Comparison of ENCODE assay signal across 25 cellular contexts in genomic region chr2:241645915-241646250, GRCh38. TPM values are rescaled to one million over a fixed set of nuclear protein-coding genes. Genes with fewer than 3 reads are reported as not detected.
DNase-seq lines count a peak whose midpoint lies in the region; ATAC-seq, FAIRE-seq and TF ChIP-seq lines count a peak whose summit lies in the region.
"Had no signal": no experiment of that assay in that cellular context is flagged by ENCODE, and none has a peak within 500 bp of the region (broad histone marks: within the 10 kb centered on the region; RNA-seq: fewer than 3 reads in every experiment).

No MANE protein-coding gene starts in this region.

- no peaks in the 10 kb centered on the region for H3K9me1 ChIP-seq in endothelial cell of umbilical vein (replicated peaks; ENCODE audit: control insufficient read depth, extremely low read depth, insufficient read depth, low read length)

- no peaks in the 10 kb centered on the region for H3K27me3 Mint-ChIP-seq in nephron progenitor cell (ENCODE audit: low read depth, poor library complexity)
- no peaks in the 10 kb centered on the region for H3K27me3 Mint-ChIP-seq in progenitor cell of endocrine pancreas
- H3K27me3 Mint-ChIP-seq: B cell; CD4-positive, CD25-positive, alpha-beta regulatory T cell had no signal

- H3K27me3 ChIP-seq in left ventricle myocardium inferior (ENCODE audit: low read depth), result no peaks in the 10 kb centered on the region
- H3K27me3 ChIP-seq in endothelial cell of umbilical vein (ENCODE audit: control insufficient read depth in 2 of 2, insufficient read depth in 2 of 2, low read length in 2 of 2), result no peaks in the 10 kb centered on the region
- H3K27me3 ChIP-seq: BLaER1 had no signal

- H3K4me1 ChIP-seq in left ventricle myocardium inferior, result peaks cover 73% of the 10 kb centered on the region
- no peaks in the 10 kb centered on the region for H3K4me1 ChIP-seq in endothelial cell of umbilical vein (ENCODE audit: control insufficient read depth, extremely low read depth, insufficient read depth, low read length)
- H3K4me1 ChIP-seq: Caco-2 had no signal

- DNase-seq in Right ventricle myocardium inferior (ENCODE audit: missing footprints) (peak; percentile 55), left ventricle myocardium inferior (no peak), endothelial cell of umbilical vein (ENCODE audit: low read depth, low spot score) (no peak), nephron progenitor cell (no peak), progenitor cell of endocrine pancreas (ENCODE audit: low spot score, unreplicated experiment) (no peak)
- DNase-seq in activated naive CD4-positive, alpha-beta T cell treated with anti-CD3 and anti-CD28 coated beads, Interleukin-2, amount 50 U/mL, for 16 hours, result no peak
- DNase-seq: Caco-2; CD4-positive, CD25-positive, alpha-beta regulatory T cell; CD8-positive, alpha-beta T cell; DMS153; DND-41; GM23248; H7; HCEC 1CT had no signal

- intact Hi-C loops in Right ventricle myocardium inferior (cut with DNase I), result no loop called here
- intact Hi-C loops in left ventricle myocardium inferior (cut with micrococcal nuclease), result no loop called here
- intact Hi-C loops in endothelial cell of umbilical vein (cut with micrococcal nuclease), result no loop called here

- H3K36me3 ChIP-seq in left ventricle myocardium inferior, result peaks cover under 1% of the 10 kb centered on the region
- no peaks in the 10 kb centered on the region for H3K36me3 ChIP-seq in endothelial cell of umbilical vein (ENCODE audit: control insufficient read depth in 2 of 2, extremely low read depth in 1 of 2, insufficient read depth in 2 of 2, low read length in 2 of 2)

- no peaks in the 10 kb centered on the region for H3K9me3 Mint-ChIP-seq in nephron progenitor cell
- H3K9me3 Mint-ChIP-seq in progenitor cell of endocrine pancreas (ENCODE audit: low read depth), result no peaks in the 10 kb centered on the region
- H3K9me3 Mint-ChIP-seq: CD4-positive, CD25-positive, alpha-beta regulatory T cell; CD8-positive, alpha-beta T cell had no signal

- H2AFZ ChIP-seq in endothelial cell of umbilical vein (ENCODE audit: low read depth, low read length), result no peak overlapping the region
- H2AFZ ChIP-seq: GM23248 had no signal

- H4K20me1 ChIP-seq in endothelial cell of umbilical vein (replicated peaks; ENCODE audit: control insufficient read depth, extremely low read depth, insufficient read depth, low read length), result no peaks in the 10 kb centered on the region

- BruUV-seq in endothelial cell of umbilical vein (replicated peaks; lab: Mats Ljungman, UMichigan), result no TSS peak

- no peak overlapping the region for H3K27ac ChIP-seq in left ventricle myocardium inferior (replicated peaks)
- H3K27ac ChIP-seq in endothelial cell of umbilical vein (ENCODE audit: insufficient read depth, low read depth, low read length), result no peak overlapping the region
- H3K27ac ChIP-seq: 22Rv1, BLaER1, C4-2B, GM23248 had no signal

- ATAC-seq in Right ventricle myocardium inferior, result no peak
- ATAC-seq in GM18498 (IDR thresholded peaks at IDR 0.05; ENCODE audit: unreplicated experiment), result no peak
- no peak for ATAC-seq in HG03460 (IDR thresholded peaks at IDR 0.05; ENCODE audit: unreplicated experiment)
- ATAC-seq: CD8-positive, alpha-beta T cell had no signal

- TF ChIP-seq POLR2A in endothelial cell of umbilical vein (IDR thresholded peaks at IDR 0.05; ENCODE audit: low read depth, low read length), result no peak

- peaks cover 7% of the 10 kb centered on the region for H3K36me3 Mint-ChIP-seq in nephron progenitor cell (ENCODE audit: low read depth)
- peaks cover 2% of the 10 kb centered on the region for H3K36me3 Mint-ChIP-seq in progenitor cell of endocrine pancreas (ENCODE audit: insufficient read depth)

- CTCF ChIA-PET in endothelial cell of umbilical vein (lab: Charles Lee), result no interaction called here

- H3K79me2 ChIP-seq in endothelial cell of umbilical vein (ENCODE audit: control insufficient read depth, insufficient read depth, low read length), result peaks cover 67% of the 10 kb centered on the region

- H3K4me3 Mint-ChIP-seq in nephron progenitor cell (no peak overlapping the region), progenitor cell of endocrine pancreas (ENCODE audit: low read depth) (no peak overlapping the region)
- H3K4me3 Mint-ChIP-seq: B cell; CD4-positive, CD25-positive, alpha-beta regulatory T cell; CD8-positive, alpha-beta T cell had no signal

- POLR2A ChIA-PET in endothelial cell of umbilical vein (lab: Charles Lee), result no interaction called here

- peak; percentile 15 for FAIRE-seq in endothelial cell of umbilical vein (lab: Jason Lieb, UNC)
- FAIRE-seq: A204.1, G401.6, GM12892, GM19239, H1 had no signal

- H3K4me2 ChIP-seq in endothelial cell of umbilical vein (ENCODE audit: insufficient read depth, low read length), result no peak overlapping the region
- H3K4me2 ChIP-seq: BLaER1 had no signal

- H3K9me3 ChIP-seq in left ventricle myocardium inferior (replicated peaks) (no peaks in the 10 kb centered on the region), endothelial cell of umbilical vein (replicated peaks; ENCODE audit: control insufficient read depth, insufficient read depth, low read length) (no peaks in the 10 kb centered on the region)
- H3K9me3 ChIP-seq: BLaER1, Caco-2 had no signal

- TF ChIP-seq CTCF in left ventricle myocardium inferior (IDR thresholded peaks at IDR 0.05; ENCODE audit: borderline replicate concordance) (no peak), endothelial cell of umbilical vein (IDR thresholded peaks at IDR 0.05; ENCODE audit: extremely low read depth in 1 of 2, insufficient read depth in 1 of 2, low read depth in 1 of 2, low read length in 2 of 2) (no peak), nephron progenitor cell (IDR thresholded peaks at IDR 0.05) (no peak), progenitor cell of endocrine pancreas (IDR thresholded peaks at IDR 0.05; ENCODE audit: unreplicated experiment) (no peak)

- H3K4me3 ChIP-seq in left ventricle myocardium inferior (no peak overlapping the region), endothelial cell of umbilical vein (replicated peaks in 1 of 3; ENCODE audit: insufficient read depth in 1 of 3, low read depth in 1 of 3, low read length in 3 of 3) (no peak overlapping the region)
- H3K4me3 ChIP-seq: BLaER1, GM23248 had no signal

- dilution Hi-C loops in endothelial cell of umbilical vein (cut with MboI; ENCODE audit: extremely low pct_ligation_motif_present, low sequenced_read_pairs), result no loop called here

- H3K4me1 Mint-ChIP-seq in nephron progenitor cell (peaks cover 25% of the 10 kb centered on the region), progenitor cell of endocrine pancreas (ENCODE audit: low read depth) (peaks cover 5% of the 10 kb centered on the region)

- H3K27ac Mint-ChIP-seq in nephron progenitor cell (peak overlapping the region; percentile 26), progenitor cell of endocrine pancreas (peak overlapping the region; percentile 88)
- H3K27ac Mint-ChIP-seq: B cell; CD8-positive, alpha-beta T cell had no signal

- no peak overlapping the region for H3K9ac ChIP-seq in endothelial cell of umbilical vein (replicated peaks; ENCODE audit: extremely low read depth, insufficient read depth, low read length)
- H3K9ac ChIP-seq: BLaER1, GM23248 had no signal

RNA-seq across cellular contexts. Expression of gene ATG4B, which starts 8.4 kb away (rescaled TPM):
- 43.3 TPM for total RNA-seq in Right ventricle myocardium inferior
- total RNA-seq in left ventricle myocardium inferior, result 39.9 TPM
- 83.6 and 85.6 TPM in 2 replicates for total RNA-seq in endothelial cell of umbilical vein
- polyA plus RNA-seq in endothelial cell of umbilical vein, result 113 and 142 TPM in 2 replicates
- polyA plus RNA-seq in endothelial cell of umbilical vein (2011; cell fraction: cytosol; rRNA removed), result 91.3 and 94.0 TPM in 2 replicates
- 287 and 314 TPM in 2 replicates for polyA plus RNA-seq in endothelial cell of umbilical vein (2011; cell fraction: nucleus; rRNA removed)
- polyA plus RNA-seq in endothelial cell of umbilical vein (2012), result 77.3 and 139 TPM in 2 replicates
- polyA minus RNA-seq in endothelial cell of umbilical vein, result 124 and 157 TPM in 2 replicates
- 36.5 TPM for polyA minus RNA-seq in endothelial cell of umbilical vein (2011; cell fraction: cytosol; rRNA and poly(A)+ RNA removed)
- polyA minus RNA-seq in endothelial cell of umbilical vein (2011; cell fraction: nucleus; rRNA and poly(A)+ RNA removed), result 85.8 and 105 TPM in 2 replicates
- total RNA-seq in progenitor cell of endocrine pancreas, result 142 and 143 TPM in 2 replicates

RNA-seq across cellular contexts. Expression of gene THAP4, which starts 8.9 kb away (rescaled TPM):
- total RNA-seq in Right ventricle myocardium inferior (83.2 TPM), left ventricle myocardium inferior (68.8 TPM), endothelial cell of umbilical vein (47.4 and 49.0 TPM in 2 replicates), progenitor cell of endocrine pancreas (55.8 and 61.0 TPM in 2 replicates)
- polyA plus RNA-seq in endothelial cell of umbilical vein, result 45.4 and 51.2 TPM in 2 replicates
- polyA plus RNA-seq in endothelial cell of umbilical vein (2011; cell fraction: cytosol; rRNA removed), result 51.7 and 53.1 TPM in 2 replicates
- 19.6 and 25.8 TPM in 2 replicates for polyA plus RNA-seq in endothelial cell of umbilical vein (2011; cell fraction: nucleus; rRNA removed)
- 51.4 and 55.2 TPM in 2 replicates for polyA plus RNA-seq in endothelial cell of umbilical vein (2012)
- polyA minus RNA-seq in endothelial cell of umbilical vein, result 21.9 and 26.8 TPM in 2 replicates
- 28.1 TPM for polyA minus RNA-seq in endothelial cell of umbilical vein (2011; cell fraction: cytosol; rRNA and poly(A)+ RNA removed)
- 7.9 and 13.3 TPM in 2 replicates for polyA minus RNA-seq in endothelial cell of umbilical vein (2011; cell fraction: nucleus; rRNA and poly(A)+ RNA removed)

RNA-seq across cellular contexts. Expression of gene DTYMK, which starts 40.7 kb away (rescaled TPM):
- total RNA-seq in Right ventricle myocardium inferior, result 11.1 TPM
- 10.6 TPM for total RNA-seq in left ventricle myocardium inferior
- 91.9 and 104 TPM in 2 replicates for total RNA-seq in endothelial cell of umbilical vein
- 61.6 and 67.0 TPM in 2 replicates for polyA plus RNA-seq in endothelial cell of umbilical vein
- polyA plus RNA-seq in endothelial cell of umbilical vein (2011; cell fraction: cytosol; rRNA removed), result 76.1 and 84.6 TPM in 2 replicates
- 47.0 and 54.2 TPM in 2 replicates for polyA plus RNA-seq in endothelial cell of umbilical vein (2011; cell fraction: nucleus; rRNA removed)
- polyA plus RNA-seq in endothelial cell of umbilical vein (2012), result 45.6 and 65.1 TPM in 2 replicates
- 15.9 and 28.6 TPM in 2 replicates for polyA minus RNA-seq in endothelial cell of umbilical vein
- 29.3 TPM for polyA minus RNA-seq in endothelial cell of umbilical vein (2011; cell fraction: cytosol; rRNA and poly(A)+ RNA removed)
- polyA minus RNA-seq in endothelial cell of umbilical vein (2011; cell fraction: nucleus; rRNA and poly(A)+ RNA removed), result 16.8 and 17.0 TPM in 2 replicates
- 51.4 and 54.4 TPM in 2 replicates for total RNA-seq in progenitor cell of endocrine pancreas

RNA-seq across cellular contexts. Expression of gene ING5, which starts 56.0 kb away (rescaled TPM):
- total RNA-seq in Right ventricle myocardium inferior, result 16.5 TPM
- 20.0 TPM for total RNA-seq in left ventricle myocardium inferior
- total RNA-seq in endothelial cell of umbilical vein, result 24.5 and 30.5 TPM in 2 replicates
- 32.4 and 33.4 TPM in 2 replicates for polyA plus RNA-seq in endothelial cell of umbilical vein
- 32.9 and 34.1 TPM in 2 replicates for polyA plus RNA-seq in endothelial cell of umbilical vein (2011; cell fraction: cytosol; rRNA removed)
- polyA plus RNA-seq in endothelial cell of umbilical vein (2011; cell fraction: nucleus; rRNA removed), result 56.7 and 66.7 TPM in 2 replicates
- polyA plus RNA-seq in endothelial cell of umbilical vein (2012), result 18.4 and 21.0 TPM in 2 replicates
- polyA minus RNA-seq in endothelial cell of umbilical vein, result 25.6 and 28.3 TPM in 2 replicates
- polyA minus RNA-seq in endothelial cell of umbilical vein (2011; cell fraction: cytosol; rRNA and poly(A)+ RNA removed), result 9.2 TPM
- polyA minus RNA-seq in endothelial cell of umbilical vein (2011; cell fraction: nucleus; rRNA and poly(A)+ RNA removed), result 20.2 and 24.6 TPM in 2 replicates
- 57.8 and 65.9 TPM in 2 replicates for total RNA-seq in progenitor cell of endocrine pancreas
